In genomic region chr3:141050913-141051632, GRCh38 we compare ENCODE assay signal across 8 cellular contexts. TPM values are rescaled to one million over a fixed set of nuclear protein-coding genes. Genes with fewer than 3 reads are reported as not detected.
A peak's percentile ranks its signal among the peaks of the same experiment; 100 is the strongest.
DNase-seq lines count a peak whose midpoint lies in the region; ATAC-seq and TF ChIP-seq lines count a peak whose summit lies in the region.

Gene SPSB4 (plus strand): TSS chr3:141051347. CDS start chr3:141066105, 14,758 bp downstream.

- no peak for DNase-seq in CD4-positive, alpha-beta memory T cell
- DNase-seq in RPMI8226, result peak; percentile 74
- DNase-seq in coronary artery (ENCODE audit: low spot score), result no peak
- DNase-seq in lung microvascular endothelial cell (ENCODE audit: low read depth in 2 of 2), result peak; percentile 18 to 28
- peak; percentile 89 for DNase-seq in type B pancreatic cell (ENCODE audit: extremely low spot score, unreplicated experiment)
- DNase-seq in OCI-M2 (lab: John Stamatoyannopoulos, UW; ENCODE audit: unreplicated experiment), result no peak

- peak within 1 kb of the TSS; percentile 67 for H3K9ac ChIP-seq in HUES48 (ENCODE audit: low read depth, low read length)

- no peak within 1 kb of the TSS for H3K27ac ChIP-seq in CD4-positive, alpha-beta memory T cell (ENCODE audit: low read depth, low read length)
- H3K27ac ChIP-seq in HUES48 (ENCODE audit: low read depth, low read length) (peak within 1 kb of the TSS; percentile 59), coronary artery (no peak within 1 kb of the TSS)

- H3K27ac Mint-ChIP-seq in CD4-positive, alpha-beta memory T cell, result no peak within 1 kb of the TSS
- H3K27ac Mint-ChIP-seq in type B pancreatic cell, result peak within 1 kb of the TSS; percentile 8

- H3K9me3 Mint-ChIP-seq in CD4-positive, alpha-beta memory T cell, result peaks cover 0 to 3% (median 0%) of the 10 kb centered on the region in 8 donors
- H3K9me3 Mint-ChIP-seq in type B pancreatic cell, result no peaks in the 10 kb centered on the region

- H3K27me3 ChIP-seq in CD4-positive, alpha-beta memory T cell (ENCODE audit: insufficient read depth, low read length), result peaks cover 8% of the 10 kb centered on the region
- H3K27me3 ChIP-seq in HUES48 (ENCODE audit: control insufficient read depth, insufficient read depth, low read length), result peaks cover 56% of the 10 kb centered on the region

- H3K4me3 Mint-ChIP-seq in CD4-positive, alpha-beta memory T cell, result peak within 1 kb of the TSS in 7 of 8 donors; percentile 7 to 78 (median 53)
- H3K4me3 Mint-ChIP-seq in type B pancreatic cell, result peak within 1 kb of the TSS; percentile 90

- H3K36me3 Mint-ChIP-seq in CD4-positive, alpha-beta memory T cell, result no peaks in the 10 kb centered on the region
- peaks cover 9% of the 10 kb centered on the region for H3K36me3 Mint-ChIP-seq in type B pancreatic cell

- H3K4me1 ChIP-seq in CD4-positive, alpha-beta memory T cell (ENCODE audit: insufficient read depth, low read length), result peaks cover 4% of the 10 kb centered on the region
- peaks cover 10% of the 10 kb centered on the region for H3K4me1 ChIP-seq in HUES48 (ENCODE audit: control insufficient read depth, insufficient read depth, low read length)

- H3K9me3 ChIP-seq in CD4-positive, alpha-beta memory T cell (ENCODE audit: control insufficient read depth in 1 of 2, low read length in 2 of 2), result no peaks in the 10 kb centered on the region
- no peaks in the 10 kb centered on the region for H3K9me3 ChIP-seq in HUES48 (ENCODE audit: control insufficient read depth, insufficient read depth, low read length)

- no peak within 1 kb of the TSS for H3K4me3 ChIP-seq in CD4-positive, alpha-beta memory T cell (ENCODE audit: low read length in 2 of 2)
- H3K4me3 ChIP-seq in HUES48 (ENCODE audit: low read depth, low read length) (peak within 1 kb of the TSS; percentile 90), coronary artery (peak within 1 kb of the TSS; percentile 71)

- peaks cover 41 to 59% of the 10 kb centered on the region in 2 donors for H3K27me3 Mint-ChIP-seq in CD4-positive, alpha-beta memory T cell
- peaks cover 62% of the 10 kb centered on the region for H3K27me3 Mint-ChIP-seq in type B pancreatic cell

- ATAC-seq in HG02571 (IDR thresholded peaks at IDR 0.05; ENCODE audit: unreplicated experiment), result no peak

- CTCF ChIA-PET in CD4-positive, alpha-beta memory T cell (lab: Charles Lee; ENCODE audit: partially characterized antibody), result no interaction called here

- no peaks in the 10 kb centered on the region for H3K36me3 ChIP-seq in CD4-positive, alpha-beta memory T cell (ENCODE audit: insufficient read depth, low read length)
- H3K36me3 ChIP-seq in HUES48 (ENCODE audit: control insufficient read depth, insufficient read depth, low read length), result no peaks in the 10 kb centered on the region

- TF ChIP-seq CTCF in coronary artery (IDR thresholded peaks at IDR 0.05) (peak; percentile 16), type B pancreatic cell (conservative IDR thresholded peaks at IDR 0.05) (peak; percentile 76)

- POLR2A ChIA-PET in CD4-positive, alpha-beta memory T cell (lab: Charles Lee; ENCODE audit: partially characterized antibody), result no interaction called here

- intact Hi-C loops in CD4-positive, alpha-beta memory T cell (cut with micrococcal nuclease), result no loop called here

- peaks cover 7 to 23% (median 13%) of the 10 kb centered on the region in 4 donors for H3K4me1 Mint-ChIP-seq in CD4-positive, alpha-beta memory T cell
- H3K4me1 Mint-ChIP-seq in type B pancreatic cell (ENCODE audit: unreplicated experiment), result peaks cover 27% of the 10 kb centered on the region

RNA-seq across cellular contexts. Expression of gene SPSB4, which starts in this region (rescaled TPM):
- not detected for total RNA-seq in CD4-positive, alpha-beta memory T cell
- not detected for polyA plus RNA-seq in CD4-positive, alpha-beta memory T cell
- total RNA-seq in lung microvascular endothelial cell (under 0.01 TPM in 2 replicates), type B pancreatic cell (ENCODE audit: low replicate concordance) (4.7 and 23.8 TPM in 2 replicates)

Comparison
In these comparisons a context has a peak if more than half of its experiments do, and no peak if none do; other contexts are left out.
1. Peak in DNase-seq in lung microvascular endothelial cell; RNA of the gene not detected or under 1 TPM.
2. DNase-seq: peak in RPMI8226 (single experiment) and type B pancreatic cell (single experiment); none in CD4-positive, alpha-beta memory T cell (0 of 5), coronary artery (single experiment) and OCI-M2 (single experiment).
3. H3K4me3 ChIP-seq: peak in HUES48 (single experiment) and coronary artery (single experiment); none in CD4-positive, alpha-beta memory T cell (0 of 2).